8 cellular contexts compared by ENCODE assay signal in the genomic region with DNA sequence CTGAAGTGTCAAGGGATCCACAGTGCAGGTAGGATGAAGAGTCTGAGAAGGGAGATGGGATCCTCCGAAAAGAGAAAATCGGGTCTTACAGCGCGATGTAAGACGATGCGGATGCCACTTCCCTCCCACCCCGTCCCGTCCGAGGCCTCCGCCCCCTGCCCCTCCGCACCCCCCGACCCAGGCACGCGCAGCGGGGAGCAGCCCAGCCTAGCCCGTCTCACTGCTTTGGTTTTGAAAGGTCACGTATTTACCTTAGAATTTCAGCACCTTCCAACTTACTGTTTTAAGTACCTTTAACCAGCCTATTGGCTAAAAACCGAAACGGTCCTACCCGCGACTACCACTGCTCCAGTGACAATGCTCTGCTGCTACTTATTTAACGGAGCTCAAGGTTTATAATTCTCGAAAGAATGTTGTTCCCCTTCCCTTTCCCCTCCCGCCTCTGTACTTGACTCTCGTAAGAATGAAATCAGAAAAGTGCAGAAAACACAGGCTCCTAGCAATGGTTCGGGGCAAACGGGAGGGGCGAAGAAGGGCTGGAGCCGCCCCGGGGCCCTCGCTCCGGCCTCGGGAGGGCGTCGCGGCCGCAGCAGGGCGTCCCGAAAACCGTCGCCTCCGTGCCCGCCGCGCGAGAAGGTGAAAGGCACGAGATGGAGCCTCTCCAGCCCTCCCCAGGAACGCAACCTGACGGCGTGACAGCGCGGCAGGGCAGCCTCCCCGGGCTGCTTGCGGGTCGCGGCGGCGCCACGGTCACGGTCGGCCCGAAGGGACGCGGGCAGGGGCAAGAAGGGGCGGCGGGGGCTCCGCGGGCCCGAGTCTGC. TPM values are rescaled to one million over a fixed set of nuclear protein-coding genes. Genes with fewer than 3 reads are reported as not detected.
DNase-seq lines count a peak whose midpoint lies in the region; ATAC-seq and TF ChIP-seq lines count a peak whose summit lies in the region.

No MANE protein-coding gene starts in this region.

- intact Hi-C loops in mammary epithelial cell (cut with micrococcal nuclease), result no loop called here

- H3K36me3 Mint-ChIP-seq in IgD-negative memory B cell, result peaks cover 1% of the 10 kb centered on the region

- peak overlapping the region; percentile 73 to 97 (median 93) for H3K27ac Mint-ChIP-seq in IgD-negative memory B cell

- H3K4me3 ChIP-seq in mammary epithelial cell (replicated peaks in 1 of 3; ENCODE audit: insufficient read depth in 1 of 3, low read depth in 2 of 3, low read length in 3 of 3), result peak overlapping the region; percentile 78 to 86 (median 85)

- peak; percentile 20 for ATAC-seq in GM21526 (IDR thresholded peaks at IDR 0.05; ENCODE audit: low FRiP score, unreplicated experiment)

- no peaks in the 10 kb centered on the region for H3K9me3 ChIP-seq in mammary epithelial cell (replicated peaks; ENCODE audit: insufficient read depth, low read length)

- H3K36me3 ChIP-seq in mammary epithelial cell (ENCODE audit: insufficient read depth, low read length), result no peaks in the 10 kb centered on the region

- H3K9ac ChIP-seq in mammary epithelial cell (ENCODE audit: insufficient read depth, low read length), result peak overlapping the region; percentile 91

- CTCF ChIA-PET in mammary epithelial cell (lab: Charles Lee; ENCODE audit: low non-redundant PET), result no interaction called here

- H3K9me3 Mint-ChIP-seq in IgD-negative memory B cell, result no peaks in the 10 kb centered on the region

- TF ChIP-seq CTCF in mammary epithelial cell (conservative IDR thresholded peaks at IDR 0.05 in 1 of 2, IDR thresholded peaks at IDR 0.05 in 1 of 2; ENCODE audit: extremely low read depth in 1 of 2, insufficient read depth in 1 of 2, low read depth in 1 of 2, low read length in 2 of 2), result peak in 1 of 2 donors; percentile 25

- H2AFZ ChIP-seq in mammary epithelial cell (ENCODE audit: low read depth, low read length), result peak overlapping the region; percentile 84

- H3K79me2 ChIP-seq in mammary epithelial cell (ENCODE audit: insufficient read depth, low read length), result peaks cover 35% of the 10 kb centered on the region

- peaks cover 6% of the 10 kb centered on the region for H3K4me1 ChIP-seq in mammary epithelial cell (ENCODE audit: insufficient read depth, low read length)

- H3K27me3 Mint-ChIP-seq in IgD-negative memory B cell, result no peaks in the 10 kb centered on the region

- in situ Hi-C loops in mammary epithelial cell (cut with MboI; ENCODE audit: low sequenced_read_pairs in 2 of 2), result no loop called here

- BruUV-seq in mammary epithelial cell (replicated peaks; lab: Mats Ljungman, UMichigan), result no TSS peak

- dilution Hi-C loops in mammary epithelial cell (cut with HindIII; ENCODE audit: low sequenced_read_pairs), result no loop called here

- no peaks in the 10 kb centered on the region for H3K27me3 ChIP-seq in mammary epithelial cell (ENCODE audit: insufficient read depth, low read length)

- 2% methylated on average over 40 of the region's 69 CpGs for WGBS in mammary epithelial cell (ENCODE audit: low coverage, missing lambda C conversion rate)

- peak overlapping the region; percentile 91 to 99 (median 97) for H3K4me3 Mint-ChIP-seq in IgD-negative memory B cell

- peak; percentile 53 for DNase-seq in Daoy (ENCODE audit: low read depth)
- DNase-seq in UCSD-AML1 (lab: John Stamatoyannopoulos, UW; ENCODE audit: unreplicated experiment), result peak; percentile 60
- peak; percentile 33 for DNase-seq in mammary epithelial cell
- peak; percentile 36 for DNase-seq in iris pigment epithelial cell (ENCODE audit: low read depth)
- peak; percentile 44 for DNase-seq in stimulated activated CD4-positive, alpha-beta T cell treated with anti-CD3 and anti-CD28 coated beads, Interleukin-12 subunit alpha, Interleukin-12 subunit beta, amount 100 ng/mL, for 4 hours
- DNase-seq in ureter (ENCODE audit: low spot score), result no peak

- peaks cover 8 to 17% (median 12%) of the 10 kb centered on the region in 3 donors for H3K4me1 Mint-ChIP-seq in IgD-negative memory B cell

- peak overlapping the region; percentile 82 for H3K4me2 ChIP-seq in mammary epithelial cell (ENCODE audit: insufficient read depth, low read depth, low read length)

- no peaks in the 10 kb centered on the region for H4K20me1 ChIP-seq in mammary epithelial cell (ENCODE audit: insufficient read depth, low read length)

- H3K27ac ChIP-seq in mammary epithelial cell (ENCODE audit: insufficient read depth, low read depth, low read length), result peak overlapping the region; percentile 81

RNA-seq across cellular contexts. Expression of a gene that starts 0.7 kb away (rescaled TPM):
- 34.9 and 39.4 TPM in 2 replicates for total RNA-seq in Daoy (2014; rRNA removed; shearing (Covaris generic))
- 31.9 TPM for polyA plus RNA-seq in IgD-negative memory B cell
- 10 to 100 TPM; 21.5 to 21.7 TPM for total RNA-seq in mammary epithelial cell
- 14.6 TPM for polyA plus RNA-seq in mammary epithelial cell
- polyA minus RNA-seq in mammary epithelial cell, result 5.4 TPM
- total RNA-seq in ureter, result 84.5 TPM

RNA-seq across cellular contexts. Expression of a gene that starts 12.4 kb away (rescaled TPM):
- total RNA-seq in Daoy (2014; rRNA removed; shearing (Covaris generic)), result 0.80 and 2.6 TPM in 2 replicates
- 0.21 TPM for polyA plus RNA-seq in IgD-negative memory B cell
- 1 to 10 TPM; 1.2 to 2.0 TPM for total RNA-seq in mammary epithelial cell
- 0.75 TPM for polyA plus RNA-seq in mammary epithelial cell
- not detected for polyA minus RNA-seq in mammary epithelial cell
- total RNA-seq in ureter, result 1.2 TPM
